Comparison of ENCODE assay signal across 27 cellular contexts in genomic region chr14:97452314-97452713, GRCh38.
DNase-seq lines count a peak whose midpoint lies in the region; ATAC-seq, FAIRE-seq and TF ChIP-seq lines count a peak whose summit lies in the region.
"Had no signal": no experiment of that assay in that cellular context is flagged by ENCODE, and none has a peak within 500 bp of the region (broad histone marks: within the 10 kb centered on the region; RNA-seq: fewer than 3 reads in every experiment).

No MANE protein-coding gene starts in this region.

- TF ChIP-seq POLR2A in K562 (conservative IDR thresholded peaks at IDR 0.05), result no peak

- H3K9me1 ChIP-seq in K562 (ENCODE audit: control insufficient read depth, insufficient read depth, low read length), result no peaks in the 10 kb centered on the region

- H3K4me3 Mint-ChIP-seq in T-helper 17 cell, result no peak overlapping the region
- no peak overlapping the region for H3K4me3 Mint-ChIP-seq in activated T-helper 2 cell treated with anti-CD3 and anti-CD28 coated beads, Interferon-gamma antibody, Interleukin-2, Interleukin-4, amounts not matched to agents 10 μg/mL and 5 μg/mL and 100 μg/mL, durations not matched to agents 14 hours and 24 hours and 36 hours (ENCODE audit: low read depth)
- H3K4me3 Mint-ChIP-seq in stimulated activated effector memory CD8-positive, alpha-beta T cell treated with anti-CD3 and anti-CD28 coated beads, Interleukin-12 subunit alpha, Interleukin-12 subunit beta, amount 100 ng/mL, for 72 hours, result no peak overlapping the region
- H3K4me3 Mint-ChIP-seq: CD14-positive monocyte; CD4-positive, alpha-beta memory T cell; CD4-positive, CD25-positive, alpha-beta regulatory T cell; CD8-positive, alpha-beta memory T cell had no signal

- CTCF ChIA-PET in K562 (lab: Yijun Ruan, JAX; ENCODE audit: low intra/inter-chr PET ratio), result no interaction called here

- no peak overlapping the region for H3K4me2 ChIP-seq in K562 (ENCODE audit: insufficient read depth, low read length)
- H3K4me2 ChIP-seq: A549, BLaER1 had no signal

- H3K36me3 ChIP-seq in K562 (ENCODE audit: control insufficient read depth, insufficient read depth, low read length) (no peaks in the 10 kb centered on the region), kidney (ENCODE audit: control insufficient read depth in 1 of 2, insufficient read depth in 2 of 2, low read length in 2 of 2) (no peaks in the 10 kb centered on the region)
- H3K36me3 ChIP-seq: BE2C, BLaER1 had no signal

- peaks cover 2% of the 10 kb centered on the region for H3K36me3 Mint-ChIP-seq in T-helper 17 cell (ENCODE audit: low read depth)
- H3K36me3 Mint-ChIP-seq in activated T-helper 2 cell treated with anti-CD3 and anti-CD28 coated beads, Interferon-gamma antibody, Interleukin-2, Interleukin-4, amounts not matched to agents 10 μg/mL and 5 μg/mL and 100 μg/mL, durations not matched to agents 14 hours and 24 hours and 36 hours (ENCODE audit: low read depth), result peaks cover 42% of the 10 kb centered on the region
- peaks cover 5% of the 10 kb centered on the region for H3K36me3 Mint-ChIP-seq in stimulated activated effector memory CD8-positive, alpha-beta T cell treated with anti-CD3 and anti-CD28 coated beads, Interleukin-12 subunit alpha, Interleukin-12 subunit beta, amount 100 ng/mL, for 72 hours
- H3K36me3 Mint-ChIP-seq: CD14-positive monocyte; CD4-positive, alpha-beta memory T cell; CD4-positive, CD25-positive, alpha-beta regulatory T cell had no signal

- TF ChIP-seq RAD21 in K562 (CRISPR knock-in tag; conservative IDR thresholded peaks at IDR 0.05 in 1 of 2, IDR thresholded peaks at IDR 0.05 in 1 of 2), result no peak

- TF ChIP-seq EP300 in K562 (IDR thresholded peaks at IDR 0.05; ENCODE audit: low read length), result no peak

- H3K27ac ChIP-seq in K562 (ENCODE audit: extremely low read depth, low read depth, low read length), result no peak overlapping the region
- no peak overlapping the region for H3K27ac ChIP-seq in kidney (ENCODE audit: low read depth in 2 of 2, low read length in 2 of 2)
- H3K27ac ChIP-seq: 22Rv1, A549, BLaER1 had no signal

- in situ Hi-C loops in K562 (cut with MboI), result no loop called here

- no peak for DNase-seq in GM12865 (ENCODE audit: low read depth)
- DNase-seq in T-helper 17 cell, result no peak
- DNase-seq in activated T-helper 2 cell treated with anti-CD3 and anti-CD28 coated beads, Interferon-gamma antibody, Interleukin-2, Interleukin-4, amounts not matched to agents 10 μg/mL and 5 μg/mL and 100 μg/mL, durations not matched to agents 14 hours and 24 hours and 36 hours (ENCODE audit: low spot score), result no peak
- DNase-seq in K562 (ENCODE audit: extremely low read depth in 1 of 4, low spot score in 3 of 4), result no peak
- DNase-seq in stimulated activated effector memory CD8-positive, alpha-beta T cell treated with anti-CD3 and anti-CD28 coated beads, Interleukin-12 subunit alpha, Interleukin-12 subunit beta, amount 100 ng/mL, for 72 hours (ENCODE audit: low spot score in 2 of 2), result no peak
- no peak for DNase-seq in activated naive CD4-positive, alpha-beta T cell treated with anti-CD3 and anti-CD28 coated beads, Interleukin-2, amount 50 U/mL, for 16 hours
- no peak for DNase-seq in kidney
- DNase-seq: ACHN; BE2C; C1 segment of cervical spinal cord; CD4-positive, alpha-beta memory T cell; CD4-positive, CD25-positive, alpha-beta regulatory T cell; CD8-positive, alpha-beta memory T cell; COR-L47; DMS 273 treated with DMSO at 0.1 percent for 48 hours; DMS153; DMS53; DMS79; DND-41; EL; GDM1 had no signal

- no peak overlapping the region for H2AFZ ChIP-seq in K562 (ENCODE audit: low read depth, low read length)

- TF ChIP-seq CTCF in GM12865 (IDR thresholded peaks at IDR 0.05; ENCODE audit: insufficient read depth, low read depth, low read length, missing control alignments), result no peak
- TF ChIP-seq CTCF in K562 (IDR thresholded peaks at IDR 0.05 in 2 of 3, conservative IDR thresholded peaks at IDR 0.05 in 1 of 3; ENCODE audit: insufficient read depth in 2 of 3, low read depth in 1 of 3, low read length in 3 of 3), result no peak
- TF ChIP-seq CTCF in kidney (IDR thresholded peaks at IDR 0.05; ENCODE audit: borderline replicate concordance, extremely low read depth, insufficient read depth), result no peak

- H3K27me3 ChIP-seq in K562 (ENCODE audit: control insufficient read depth in 2 of 2, insufficient read depth in 2 of 2, low read length in 2 of 2), result no peaks in the 10 kb centered on the region
- H3K27me3 ChIP-seq: BE2C, BLaER1 had no signal

- POLR2A ChIA-PET in K562 (lab: Yijun Ruan, JAX), result no interaction called here

- no TSS peak for BruUV-seq in K562 (replicated peaks; lab: Mats Ljungman, UMichigan)

- peak overlapping the region; percentile 57 for H3K27ac Mint-ChIP-seq in T-helper 17 cell
- peak overlapping the region; percentile 61 for H3K27ac Mint-ChIP-seq in activated T-helper 2 cell treated with anti-CD3 and anti-CD28 coated beads, Interferon-gamma antibody, Interleukin-2, Interleukin-4, amounts not matched to agents 10 μg/mL and 5 μg/mL and 100 μg/mL, durations not matched to agents 14 hours and 24 hours and 36 hours
- H3K27ac Mint-ChIP-seq in stimulated activated effector memory CD8-positive, alpha-beta T cell treated with anti-CD3 and anti-CD28 coated beads, Interleukin-12 subunit alpha, Interleukin-12 subunit beta, amount 100 ng/mL, for 72 hours, result no peak overlapping the region
- H3K27ac Mint-ChIP-seq: CD14-positive monocyte; CD4-positive, CD25-positive, alpha-beta regulatory T cell had no signal

- H3K9me3 ChIP-seq in T-helper 17 cell (ENCODE audit: control insufficient read depth, low read length, poor library complexity, severe bottlenecking) (no peaks in the 10 kb centered on the region), K562 (replicated peaks; ENCODE audit: control insufficient read depth, insufficient read depth, low read depth, low read length) (no peaks in the 10 kb centered on the region), kidney (ENCODE audit: control insufficient read depth in 1 of 2, low read length in 2 of 2) (no peaks in the 10 kb centered on the region)
- H3K9me3 ChIP-seq: A549, BE2C, BLaER1 had no signal

- peaks cover 3% of the 10 kb centered on the region for H3K4me1 Mint-ChIP-seq in T-helper 17 cell
- H3K4me1 Mint-ChIP-seq in activated T-helper 2 cell treated with anti-CD3 and anti-CD28 coated beads, Interferon-gamma antibody, Interleukin-2, Interleukin-4, amounts not matched to agents 10 μg/mL and 5 μg/mL and 100 μg/mL, durations not matched to agents 14 hours and 24 hours and 36 hours (ENCODE audit: low read depth), result peaks cover 50% of the 10 kb centered on the region
- peaks cover 35% of the 10 kb centered on the region for H3K4me1 Mint-ChIP-seq in stimulated activated effector memory CD8-positive, alpha-beta T cell treated with anti-CD3 and anti-CD28 coated beads, Interleukin-12 subunit alpha, Interleukin-12 subunit beta, amount 100 ng/mL, for 72 hours
- H3K4me1 Mint-ChIP-seq: CD14-positive monocyte had no signal

- H3K9ac ChIP-seq in K562 (ENCODE audit: insufficient read depth in 1 of 2, low read depth in 2 of 2, low read length in 2 of 2), result no peak overlapping the region
- H3K9ac ChIP-seq in kidney (ENCODE audit: low read length in 2 of 2), result no peak overlapping the region
- H3K9ac ChIP-seq: BLaER1 had no signal

- H3K27me3 Mint-ChIP-seq in T-helper 17 cell, result no peaks in the 10 kb centered on the region
- H3K27me3 Mint-ChIP-seq in activated T-helper 2 cell treated with anti-CD3 and anti-CD28 coated beads, Interferon-gamma antibody, Interleukin-2, Interleukin-4, amounts not matched to agents 10 μg/mL and 5 μg/mL and 100 μg/mL, durations not matched to agents 14 hours and 24 hours and 36 hours (ENCODE audit: low read depth), result no peaks in the 10 kb centered on the region
- H3K27me3 Mint-ChIP-seq: CD4-positive, alpha-beta memory T cell; CD4-positive, CD25-positive, alpha-beta regulatory T cell; CD8-positive, alpha-beta memory T cell had no signal

- FAIRE-seq in K562 (lab: Jason Lieb, UNC), result no peak
- no peak for FAIRE-seq in kidney (lab: Jason Lieb, UNC)
- FAIRE-seq: A549, GM12892, GM18507 had no signal

- no peaks in the 10 kb centered on the region for H3K9me3 Mint-ChIP-seq in activated T-helper 2 cell treated with anti-CD3 and anti-CD28 coated beads, Interferon-gamma antibody, Interleukin-2, Interleukin-4, amounts not matched to agents 10 μg/mL and 5 μg/mL and 100 μg/mL, durations not matched to agents 14 hours and 24 hours and 36 hours
- no peaks in the 10 kb centered on the region for H3K9me3 Mint-ChIP-seq in stimulated activated effector memory CD8-positive, alpha-beta T cell treated with anti-CD3 and anti-CD28 coated beads, Interleukin-12 subunit alpha, Interleukin-12 subunit beta, amount 100 ng/mL, for 72 hours
- H3K9me3 Mint-ChIP-seq: CD4-positive, CD25-positive, alpha-beta regulatory T cell; CD8-positive, alpha-beta memory T cell had no signal

- no peaks in the 10 kb centered on the region for H3K79me2 ChIP-seq in K562 (ENCODE audit: control insufficient read depth, insufficient read depth, low read length)

- intact Hi-C loops in activated T-helper 2 cell treated with anti-CD3 and anti-CD28 coated beads, Interferon-gamma antibody, Interleukin-2, Interleukin-4, amounts not matched to agents 10 μg/mL and 5 μg/mL and 100 μg/mL, durations not matched to agents 14 hours and 24 hours and 36 hours (cut with micrococcal nuclease), result loop anchor here (1.0 to 10.0 kb wide), 2 partner anchors 10 to 1732 kb away; no protein-coding TSS in a partner anchor
- intact Hi-C loops in K562 (cut with micrococcal nuclease), result no loop called here
- intact Hi-C loops in kidney (cut with DNase I), result no loop called here

- ATAC-seq in T-helper 17 cell, result no peak
- no peak for ATAC-seq in K562
- no peak for ATAC-seq in stimulated activated effector memory CD8-positive, alpha-beta T cell treated with anti-CD3 and anti-CD28 coated beads, Interleukin-12 subunit alpha, Interleukin-12 subunit beta, amount 100 ng/mL, for 72 hours
- ATAC-seq: A549 had no signal

- H3K4me3 ChIP-seq in GM12865 (ENCODE audit: low read depth, low read length) (peak overlapping the region; percentile 29; the same call in 1 of the 2 replicates), K562 (no peak overlapping the region), kidney (ENCODE audit: low read length in 2 of 2) (no peak overlapping the region)
- H3K4me3 ChIP-seq: A549, BLaER1 had no signal

- no peaks in the 10 kb centered on the region for H4K20me1 ChIP-seq in K562 (replicated peaks; ENCODE audit: control insufficient read depth, insufficient read depth, low read length)
- H4K20me1 ChIP-seq: BLaER1 had no signal

- H3K4me1 ChIP-seq in K562 (replicated peaks in 1 of 2; ENCODE audit: control insufficient read depth in 2 of 2, insufficient read depth in 2 of 2, low read length in 2 of 2), result no peaks in the 10 kb centered on the region
- H3K4me1 ChIP-seq in kidney (ENCODE audit: control insufficient read depth in 1 of 2, insufficient read depth in 1 of 2, low read depth in 1 of 2, low read length in 2 of 2), result no peaks in the 10 kb centered on the region
- H3K4me1 ChIP-seq: A549, BE2C, BLaER1 had no signal
